In the genomic region with DNA sequence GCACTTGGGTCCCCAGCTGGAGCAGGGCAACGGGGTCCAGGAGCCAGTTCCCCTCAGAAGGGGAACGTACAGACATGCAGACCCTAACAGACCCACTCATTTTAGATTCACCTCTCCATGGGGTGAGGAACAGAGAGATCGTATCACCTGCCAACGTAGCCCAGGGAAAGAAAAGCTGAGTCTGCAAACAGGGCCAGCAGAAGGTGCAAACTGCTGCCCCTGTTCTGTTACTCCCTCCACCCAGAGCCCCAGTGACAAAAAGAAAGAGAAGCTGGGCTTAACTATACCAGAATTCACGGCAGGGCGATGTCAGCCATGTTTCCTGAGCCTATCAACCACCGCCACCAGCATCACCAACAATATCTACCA, we compare ENCODE assay signal across 8 cellular contexts. TPM values are rescaled to one million over a fixed set of nuclear protein-coding genes. Genes with fewer than 3 reads are reported as not detected.
DNase-seq lines count a peak whose midpoint lies in the region; ATAC-seq and TF ChIP-seq lines count a peak whose summit lies in the region.

No MANE protein-coding gene starts in this region.

- H3K36me3 Mint-ChIP-seq in activated naive CD4-positive, alpha-beta T cell treated with anti-CD3 and anti-CD28 coated beads, Interleukin-2, amount 10 ng/mL, durations not matched to agents 7 days and 5 days: no peaks in the 10 kb centered on the region

- DNase-seq in activated naive CD4-positive, alpha-beta T cell treated with anti-CD3 and anti-CD28 coated beads, Interleukin-2, amount 10 ng/mL, durations not matched to agents 7 days and 5 days: no peak
- no peak for DNase-seq in activated naive CD4-positive, alpha-beta T cell treated with anti-CD3 and anti-CD28 coated beads, Interleukin-2, amount 50 U/mL, for 16 hours
- DNase-seq in mammary epithelial cell: no peak
- no peak for DNase-seq in uterus
- no peak for DNase-seq in HuH-7 (ENCODE audit: low spot score)
- DNase-seq in Kasumi-1 (lab: John Stamatoyannopoulos, UW): no peak

- H3K4me1 ChIP-seq in mammary epithelial cell (ENCODE audit: insufficient read depth, low read length): peaks cover 17% of the 10 kb centered on the region
- peaks cover 25 to 28% of the 10 kb centered on the region in 2 donors for H3K4me1 ChIP-seq in mucosa of rectum (ENCODE audit: control insufficient read depth in 2 of 2, insufficient read depth in 2 of 2, low read length in 2 of 2)
- peaks cover 0 to 20% of the 10 kb centered on the region in 2 donors for H3K4me1 ChIP-seq in uterus

- in situ Hi-C loops in mammary epithelial cell (cut with MboI; ENCODE audit: low sequenced_read_pairs in 2 of 2): no loop called here

- peaks cover 37% of the 10 kb centered on the region for H3K4me1 Mint-ChIP-seq in activated naive CD4-positive, alpha-beta T cell treated with anti-CD3 and anti-CD28 coated beads, Interleukin-2, amount 10 ng/mL, durations not matched to agents 7 days and 5 days

- H3K36me3 ChIP-seq in mammary epithelial cell (ENCODE audit: insufficient read depth, low read length) (no peaks in the 10 kb centered on the region), mucosa of rectum (ENCODE audit: control insufficient read depth in 2 of 2, insufficient read depth in 2 of 2, low read length in 2 of 2) (peaks cover 0 to under 1% of the 10 kb centered on the region in 2 donors), uterus (no peaks in the 10 kb centered on the region)

- H3K9me3 Mint-ChIP-seq in activated naive CD4-positive, alpha-beta T cell treated with anti-CD3 and anti-CD28 coated beads, Interleukin-2, amount 10 ng/mL, durations not matched to agents 7 days and 5 days: no peaks in the 10 kb centered on the region

- H3K9me3 ChIP-seq in mammary epithelial cell (replicated peaks; ENCODE audit: insufficient read depth, low read length) (no peaks in the 10 kb centered on the region), mucosa of rectum (ENCODE audit: control insufficient read depth in 2 of 2, low read length in 2 of 2) (no peaks in the 10 kb centered on the region), uterus (no peaks in the 10 kb centered on the region)

- TF ChIP-seq CTCF in mammary epithelial cell (conservative IDR thresholded peaks at IDR 0.05 in 1 of 2, IDR thresholded peaks at IDR 0.05 in 1 of 2; ENCODE audit: extremely low read depth in 1 of 2, insufficient read depth in 1 of 2, low read depth in 1 of 2, low read length in 2 of 2) (no peak), uterus (IDR thresholded peaks at IDR 0.05) (no peak)

- H3K27me3 Mint-ChIP-seq in activated naive CD4-positive, alpha-beta T cell treated with anti-CD3 and anti-CD28 coated beads, Interleukin-2, amount 10 ng/mL, durations not matched to agents 7 days and 5 days: peaks cover 24% of the 10 kb centered on the region

- H4K20me1 ChIP-seq in mammary epithelial cell (ENCODE audit: insufficient read depth, low read length): no peaks in the 10 kb centered on the region

- H3K4me2 ChIP-seq in mammary epithelial cell (ENCODE audit: insufficient read depth, low read depth, low read length): peak overlapping the region; percentile 98

- peak overlapping the region; percentile 88 for H3K27ac Mint-ChIP-seq in activated naive CD4-positive, alpha-beta T cell treated with anti-CD3 and anti-CD28 coated beads, Interleukin-2, amount 10 ng/mL, durations not matched to agents 7 days and 5 days

- CTCF ChIA-PET in activated naive CD4-positive, alpha-beta T cell treated with anti-CD3 and anti-CD28 coated beads, Interleukin-2, amount 10 ng/mL, durations not matched to agents 7 days and 5 days (lab: Charles Lee): interaction anchor here (0.6 to 3.4 kb wide), 13 partner anchors 10 to 312 kb away, joined by 3 to 39 read pairs (median 4); partner anchors contain the start of gene RHOB
- CTCF ChIA-PET in mammary epithelial cell (lab: Charles Lee; ENCODE audit: low non-redundant PET): interaction anchor here (0.5 to 0.7 kb wide), 5 partner anchors 38 to 499 kb away, joined by 3 to 5 read pairs (median 3); partner anchors contain the start of gene RHOB

- no TSS peak for BruUV-seq in mammary epithelial cell (replicated peaks; lab: Mats Ljungman, UMichigan)

- H2AFZ ChIP-seq in mammary epithelial cell (ENCODE audit: low read depth, low read length): peak overlapping the region; percentile 100

- intact Hi-C loops in mammary epithelial cell (cut with micrococcal nuclease) (loop anchor here (1.0 kb wide), 1 partner anchor 255 kb away; no protein-coding TSS in a partner anchor), uterus (cut with DNase I; ENCODE audit: low total_unique reads) (no loop called here)

- no peak for TF ChIP-seq POLR2A in uterus (IDR thresholded peaks at IDR 0.05)

- H3K4me3 ChIP-seq in mammary epithelial cell (replicated peaks in 1 of 3; ENCODE audit: insufficient read depth in 1 of 3, low read depth in 2 of 3, low read length in 3 of 3) (peak overlapping the region in 1 of 3 experiments; percentile 60), mucosa of rectum (ENCODE audit: low read length in 2 of 2) (peak overlapping the region; percentile 83 to 98), uterus (peak overlapping the region in 1 of 2 donors; percentile 78)

- dilution Hi-C loops in mammary epithelial cell (cut with HindIII; ENCODE audit: low sequenced_read_pairs): no loop called here

- peak overlapping the region; percentile 87 for H3K4me3 Mint-ChIP-seq in activated naive CD4-positive, alpha-beta T cell treated with anti-CD3 and anti-CD28 coated beads, Interleukin-2, amount 10 ng/mL, durations not matched to agents 7 days and 5 days

- H3K27ac ChIP-seq in mammary epithelial cell (ENCODE audit: insufficient read depth, low read depth, low read length) (no peak overlapping the region), mucosa of rectum (ENCODE audit: low read depth in 2 of 2, low read length in 2 of 2) (peak overlapping the region; percentile 79 to 87), uterus (peak overlapping the region; percentile 84 to 92)

- no peak overlapping the region for H3K9ac ChIP-seq in mammary epithelial cell (ENCODE audit: insufficient read depth, low read length)
- peak overlapping the region; percentile 94 to 98 for H3K9ac ChIP-seq in mucosa of rectum (ENCODE audit: low read depth in 1 of 2, low read length in 2 of 2)

- no peaks in the 10 kb centered on the region for H3K27me3 ChIP-seq in mammary epithelial cell (ENCODE audit: insufficient read depth, low read length)
- no peaks in the 10 kb centered on the region for H3K27me3 ChIP-seq in mucosa of rectum (ENCODE audit: control insufficient read depth in 2 of 2, insufficient read depth in 2 of 2, low read length in 2 of 2)
- H3K27me3 ChIP-seq in uterus: no peaks in the 10 kb centered on the region

- 79% methylated on average over 6 of the region's 7 CpGs for WGBS in mammary epithelial cell (ENCODE audit: low coverage, missing lambda C conversion rate)

- peaks cover 29% of the 10 kb centered on the region for H3K79me2 ChIP-seq in mammary epithelial cell (ENCODE audit: insufficient read depth, low read length)

- ATAC-seq in GM21825 (IDR thresholded peaks at IDR 0.05; ENCODE audit: unreplicated experiment): no peak

RNA-seq across cellular contexts. Expression of gene HS1BP3, which starts 0.8 kb away (rescaled TPM):
- total RNA-seq in mammary epithelial cell (10 to 100 TPM; 20.5 to 26.5 TPM), uterus (10 to 100 TPM in 3 of 4 donors, 1 to 10 TPM in 1; 7.1 to 41.8 (median 28.4) TPM)
- 13.4 TPM for polyA plus RNA-seq in mammary epithelial cell
- polyA minus RNA-seq in mammary epithelial cell: 27.1 TPM

RNA-seq across cellular contexts. Expression of gene GDF7, which starts 15.2 kb away (rescaled TPM):
- total RNA-seq in mammary epithelial cell (under 1 TPM in 1 of 2 donors, not detected in 1; under 0.01 TPM), uterus (10 to 100 TPM in 1 of 4 donors, 1 to 10 TPM in 3; 1.5 to 45.6 (median 5.4) TPM)
- not detected for polyA plus RNA-seq in mammary epithelial cell
- polyA minus RNA-seq in mammary epithelial cell: not detected
